ENCODE assay signal across 28 cellular contexts in the genomic region with DNA sequence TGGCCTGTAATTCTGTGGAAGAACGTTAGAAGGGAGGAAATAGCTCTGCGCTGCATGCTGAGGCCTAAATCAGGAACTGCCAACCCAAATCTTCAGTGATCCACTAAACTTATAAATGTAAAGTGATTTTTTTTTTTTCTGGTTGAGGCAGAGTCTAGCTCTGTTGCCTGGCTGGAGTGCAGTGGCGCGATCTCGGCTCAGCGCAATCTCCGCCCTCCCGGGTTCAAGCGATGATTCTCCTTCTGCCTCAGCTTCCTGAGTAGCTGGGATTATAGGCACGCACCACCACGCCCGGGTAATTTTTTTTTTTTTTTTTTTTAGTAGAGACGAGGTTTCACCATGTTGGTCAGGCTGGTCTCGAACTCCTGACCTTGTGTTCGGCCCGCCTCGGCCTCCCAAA.
"Had no signal": no experiment of that assay in that cellular context is flagged by ENCODE, and none has a peak within 500 bp of the region (broad histone marks: within the 10 kb centered on the region; RNA-seq: fewer than 3 reads in every experiment).

No MANE protein-coding gene starts in this region.

- H3K27me3 Mint-ChIP-seq: stimulated activated memory B cell treated with anti-CD40 and anti-IgM and Interleukin-4, amounts not matched to agents 10 μg/mL and 1 μg/mL and 100 μg/mL, for 72 hours; stimulated activated naive B cell treated with anti-CD40 and anti-IgM and Interleukin-4, amounts not matched to agents 10 μg/mL and 1 μg/mL and 100 μg/mL, for 72 hours; stimulated activated naive CD8-positive, alpha-beta T cell treated with anti-CD3 and anti-CD28 coated beads, Interleukin-15, amount 100 ng/mL, for 72 hours; stimulated activated naive CD8-positive, alpha-beta T cell treated with anti-CD3 and anti-CD28 coated beads, Interleukin-15, Interleukin-2, amounts not matched to agents 100 ng/mL and 50 ng/mL, for 24 hours; type B pancreatic cell had no signal

- H3K4me3 Mint-ChIP-seq: stimulated activated effector memory CD8-positive, alpha-beta T cell treated with anti-CD3 and anti-CD28 coated beads, Interleukin-12 subunit alpha, Interleukin-12 subunit beta, amount 100 ng/mL, for 72 hours; stimulated activated memory B cell treated with anti-CD40 and anti-IgM and Interleukin-4, amounts not matched to agents 10 μg/mL and 1 μg/mL and 100 μg/mL, for 72 hours; stimulated activated naive B cell treated with anti-CD40 and anti-IgM and Interleukin-4, amounts not matched to agents 10 μg/mL and 1 μg/mL and 100 μg/mL, for 72 hours; stimulated activated naive CD8-positive, alpha-beta T cell treated with anti-CD3 and anti-CD28 coated beads, Interleukin-15, amount 100 ng/mL, for 72 hours; stimulated activated naive CD8-positive, alpha-beta T cell treated with anti-CD3 and anti-CD28 coated beads, Interleukin-15, Interleukin-2, amounts not matched to agents 100 ng/mL and 50 ng/mL, for 24 hours; type B pancreatic cell had no signal

- H3K27ac ChIP-seq: stomach, suprapubic skin, testis, thoracic aorta, thyroid gland, tibial artery, tibial nerve, transverse colon, upper lobe of left lung, upper lobe of right lung, uterus, vagina had no signal

- DNase-seq: stimulated activated CD4-positive, alpha-beta T cell treated with anti-CD3 and anti-CD28 coated beads, Interleukin-2, amount 100 ng/mL, for 48 hours; stimulated activated CD4-positive, alpha-beta T cell treated with anti-CD3 and anti-CD28 coated beads, Interleukin-4, amount 100 ng/mL, for 1 hour; stimulated activated CD4-positive, alpha-beta T cell treated with anti-CD3 and anti-CD28 coated beads, Interleukin-4, amount 100 ng/mL, for 24 hours; stimulated activated CD4-positive, alpha-beta T cell treated with anti-CD3 and anti-CD28 coated beads, Interleukin-4, amount 100 ng/mL, for 4 hours; stimulated activated CD8-positive, alpha-beta memory T cell treated with anti-CD3 and anti-CD28 coated beads, Interleukin-4, amount 100 ng/mL, for 48 hours; stimulated activated naive B cell treated with anti-CD40 and anti-IgM and Interleukin-4, amounts not matched to agents 10 μg/mL and 1 μg/mL and 100 μg/mL, for 72 hours; stimulated activated naive CD4-positive, alpha-beta T cell; stimulated activated naive CD4-positive, alpha-beta T cell treated with Interleukin-2 at 50 U/mL for 16 hours; stimulated activated naive CD8-positive, alpha-beta T cell treated with anti-CD3 and anti-CD28 coated beads, Interleukin-15, amount 100 ng/mL, for 72 hours; stimulated activated naive CD8-positive, alpha-beta T cell treated with anti-CD3 and anti-CD28 coated beads, Interleukin-15, Interleukin-2, amounts not matched to agents 100 U/mL and 50 U/mL, for 24 hours; stomach; substantia nigra; testis; thyroid gland; tibial artery; transverse colon; trophoblast cell; upper lobe of right lung; uterus had no signal

- H3K36me3 Mint-ChIP-seq: stimulated activated effector memory CD8-positive, alpha-beta T cell treated with anti-CD3 and anti-CD28 coated beads, Interleukin-12 subunit alpha, Interleukin-12 subunit beta, amount 100 ng/mL, for 72 hours; stimulated activated memory B cell treated with anti-CD40 and anti-IgM and Interleukin-4, amounts not matched to agents 10 μg/mL and 1 μg/mL and 100 μg/mL, for 72 hours; stimulated activated naive B cell treated with anti-CD40 and anti-IgM and Interleukin-4, amounts not matched to agents 10 μg/mL and 1 μg/mL and 100 μg/mL, for 72 hours; type B pancreatic cell had no signal

- H3K27ac Mint-ChIP-seq: stimulated activated effector memory CD8-positive, alpha-beta T cell treated with anti-CD3 and anti-CD28 coated beads, Interleukin-12 subunit alpha, Interleukin-12 subunit beta, amount 100 ng/mL, for 72 hours; stimulated activated memory B cell treated with anti-CD40 and anti-IgM and Interleukin-4, amounts not matched to agents 10 μg/mL and 1 μg/mL and 100 μg/mL, for 72 hours; stimulated activated naive B cell treated with anti-CD40 and anti-IgM and Interleukin-4, amounts not matched to agents 10 μg/mL and 1 μg/mL and 100 μg/mL, for 72 hours; stimulated activated naive CD8-positive, alpha-beta T cell treated with anti-CD3 and anti-CD28 coated beads, Interleukin-15, amount 100 ng/mL, for 72 hours; stimulated activated naive CD8-positive, alpha-beta T cell treated with anti-CD3 and anti-CD28 coated beads, Interleukin-15, Interleukin-2, amounts not matched to agents 100 ng/mL and 50 ng/mL, for 24 hours; type B pancreatic cell had no signal

- H3K9me3 ChIP-seq: stomach, suprapubic skin, testis, thoracic aorta, thyroid gland, tibial artery, tibial nerve, transverse colon, upper lobe of left lung, upper lobe of right lung, uterus, vagina had no signal

- H3K9me3 Mint-ChIP-seq: stimulated activated memory B cell treated with anti-CD40 and anti-IgM and Interleukin-4, amounts not matched to agents 10 μg/mL and 1 μg/mL and 100 μg/mL, for 72 hours; stimulated activated naive B cell treated with anti-CD40 and anti-IgM and Interleukin-4, amounts not matched to agents 10 μg/mL and 1 μg/mL and 100 μg/mL, for 72 hours; stimulated activated naive CD8-positive, alpha-beta T cell treated with anti-CD3 and anti-CD28 coated beads, Interleukin-15, amount 100 ng/mL, for 72 hours; stimulated activated naive CD8-positive, alpha-beta T cell treated with anti-CD3 and anti-CD28 coated beads, Interleukin-15, Interleukin-2, amounts not matched to agents 100 ng/mL and 50 ng/mL, for 24 hours; type B pancreatic cell had no signal

- H3K27me3 ChIP-seq: stomach, suprapubic skin, testis, thyroid gland, tibial artery, tibial nerve, transverse colon, upper lobe of left lung, upper lobe of right lung, uterus, vagina had no signal

- H3K4me1 Mint-ChIP-seq: stimulated activated effector memory CD8-positive, alpha-beta T cell treated with anti-CD3 and anti-CD28 coated beads, Interleukin-12 subunit alpha, Interleukin-12 subunit beta, amount 100 ng/mL, for 72 hours; stimulated activated memory B cell treated with anti-CD40 and anti-IgM and Interleukin-4, amounts not matched to agents 10 μg/mL and 1 μg/mL and 100 μg/mL, for 72 hours; stimulated activated naive B cell treated with anti-CD40 and anti-IgM and Interleukin-4, amounts not matched to agents 10 μg/mL and 1 μg/mL and 100 μg/mL, for 72 hours; stimulated activated naive CD8-positive, alpha-beta T cell treated with anti-CD3 and anti-CD28 coated beads, Interleukin-15, amount 100 ng/mL, for 72 hours had no signal

- H3K4me1 ChIP-seq: stomach, suprapubic skin, testis, thyroid gland, tibial artery, tibial nerve, transverse colon, upper lobe of left lung, upper lobe of right lung, uterus, vagina had no signal
